Comparison of ENCODE assay signal across 25 cellular contexts in genomic region chr17:30391534-30391933, GRCh38.
"Had no signal": no experiment of that assay in that cellular context is flagged by ENCODE, and none has a peak within 500 bp of the region (broad histone marks: within the 10 kb centered on the region; RNA-seq: fewer than 3 reads in every experiment).

No MANE protein-coding gene starts in this region.

- H3K27me3 Mint-ChIP-seq: naive thymus-derived CD4-positive, alpha-beta T cell; natural killer cell treated with Interleukin-12 subunit alpha and Interleukin-12 subunit beta and Interleukin-15 and Interleukin-18, amount 100 ng/mL, for 72 hours; progenitor cell of endocrine pancreas; stimulated activated naive CD8-positive, alpha-beta T cell treated with anti-CD3 and anti-CD28 coated beads, Interleukin-15, amount 100 ng/mL, for 72 hours; type B pancreatic cell had no signal

- H3K9me3 Mint-ChIP-seq: immature natural killer cell; naive thymus-derived CD4-positive, alpha-beta T cell; natural killer cell treated with Interleukin-12 subunit alpha and Interleukin-12 subunit beta and Interleukin-15 and Interleukin-18, amount 100 ng/mL, for 72 hours; neural crest cell; stimulated activated memory B cell treated with anti-CD40 and anti-IgM and Interleukin-4, amounts not matched to agents 10 μg/mL and 1 μg/mL and 100 μg/mL, for 72 hours; stimulated activated naive CD8-positive, alpha-beta T cell treated with anti-CD3 and anti-CD28 coated beads, Interleukin-15, amount 100 ng/mL, for 72 hours; type B pancreatic cell had no signal

- FAIRE-seq: islet of Langerhans, kidney had no signal

- DNase-seq: hypothalamus; immature natural killer cell; kidney; left colon; left ventricle myocardium inferior; midbrain; mucosa of descending colon; naive thymus-derived CD4-positive, alpha-beta T cell; occipital lobe; ovary; right lobe of liver; stimulated activated CD4-positive, alpha-beta T cell treated with anti-CD3 and anti-CD28 coated beads, Interleukin-1b, Interleukin-23, amount 100 ng/mL, for 48 hours; stimulated activated CD4-positive, alpha-beta T cell treated with anti-CD3 and anti-CD28 coated beads, Interleukin-2, amount 100 ng/mL, for 48 hours; stimulated activated CD4-positive, alpha-beta T cell treated with anti-CD3 and anti-CD28 coated beads, Interleukin-4, amount 100 ng/mL, for 4 hours; stimulated activated CD8-positive, alpha-beta memory T cell treated with anti-CD3 and anti-CD28 coated beads, Interleukin-4, amount 100 ng/mL, for 48 hours; stimulated activated naive CD4-positive, alpha-beta T cell treated with Interleukin-2 at 50 U/mL for 16 hours; stimulated activated naive CD8-positive, alpha-beta T cell treated with anti-CD3 and anti-CD28 coated beads, Interleukin-15, amount 100 ng/mL, for 72 hours; substantia nigra; uterus had no signal

- H3K27ac Mint-ChIP-seq: immature natural killer cell; naive thymus-derived CD4-positive, alpha-beta T cell; natural killer cell treated with Interleukin-12 subunit alpha and Interleukin-12 subunit beta and Interleukin-15 and Interleukin-18, amount 100 ng/mL, for 72 hours; progenitor cell of endocrine pancreas; stimulated activated memory B cell treated with anti-CD40 and anti-IgM and Interleukin-4, amounts not matched to agents 10 μg/mL and 1 μg/mL and 100 μg/mL, for 72 hours; stimulated activated naive CD8-positive, alpha-beta T cell treated with anti-CD3 and anti-CD28 coated beads, Interleukin-15, amount 100 ng/mL, for 72 hours; type B pancreatic cell had no signal

- H3K4me1 Mint-ChIP-seq: stimulated activated memory B cell treated with anti-CD40 and anti-IgM and Interleukin-4, amounts not matched to agents 10 μg/mL and 1 μg/mL and 100 μg/mL, for 72 hours had no signal

- H3K4me3 Mint-ChIP-seq: immature natural killer cell; naive thymus-derived CD4-positive, alpha-beta T cell; natural killer cell treated with Interleukin-12 subunit alpha and Interleukin-12 subunit beta and Interleukin-15 and Interleukin-18, amount 100 ng/mL, for 72 hours; neural crest cell; stimulated activated memory B cell treated with anti-CD40 and anti-IgM and Interleukin-4, amounts not matched to agents 10 μg/mL and 1 μg/mL and 100 μg/mL, for 72 hours; stimulated activated naive CD8-positive, alpha-beta T cell treated with anti-CD3 and anti-CD28 coated beads, Interleukin-15, amount 100 ng/mL, for 72 hours; type B pancreatic cell had no signal
